Comparison of ENCODE assay signal across 7 cellular contexts in the genomic region with DNA sequence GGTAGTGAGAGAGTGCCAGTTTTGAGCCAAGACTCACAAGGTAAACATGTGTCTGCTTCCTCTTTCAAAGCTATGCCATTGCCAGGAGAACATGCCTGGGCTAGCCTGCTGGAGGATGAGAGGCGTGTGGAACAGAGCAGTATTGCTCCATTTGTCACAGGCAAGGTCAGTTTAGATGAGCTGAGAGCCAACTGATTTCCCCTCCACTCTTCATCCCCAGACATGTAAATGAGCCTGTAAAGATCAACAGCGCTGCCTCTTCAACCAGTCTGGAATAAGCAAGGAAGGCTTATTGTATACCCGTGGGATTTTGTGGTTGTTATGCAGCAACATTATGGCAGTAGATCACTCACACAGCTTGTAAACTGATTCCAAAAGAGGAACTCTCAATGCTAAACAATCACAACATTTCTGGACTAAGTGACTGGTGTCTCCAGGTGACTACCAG.
DNase-seq lines count a peak whose midpoint lies in the region; ATAC-seq and TF ChIP-seq lines count a peak whose summit lies in the region.

No MANE protein-coding gene starts in this region.

- peaks cover 4% of the 10 kb centered on the region for H3K9me3 Mint-ChIP-seq in nephron progenitor cell
- no peaks in the 10 kb centered on the region for H3K9me3 Mint-ChIP-seq in T-helper 2 cell treated with Interferon-gamma antibody and Interleukin-4, amounts not matched to agents 5 μg/mL and 100 μg/mL, for 36 hours

- peaks cover 68% of the 10 kb centered on the region for H3K4me1 Mint-ChIP-seq in nephron progenitor cell
- no peaks in the 10 kb centered on the region for H3K4me1 Mint-ChIP-seq in T-helper 2 cell treated with Interferon-gamma antibody and Interleukin-4, amounts not matched to agents 5 μg/mL and 100 μg/mL, for 36 hours (ENCODE audit: low read depth)

- H3K27ac Mint-ChIP-seq in nephron progenitor cell: peak overlapping the region; percentile 90
- no peak overlapping the region for H3K27ac Mint-ChIP-seq in T-helper 2 cell treated with Interferon-gamma antibody and Interleukin-4, amounts not matched to agents 5 μg/mL and 100 μg/mL, for 36 hours

- peaks cover 12% of the 10 kb centered on the region for H3K36me3 Mint-ChIP-seq in nephron progenitor cell (ENCODE audit: low read depth)
- no peaks in the 10 kb centered on the region for H3K36me3 Mint-ChIP-seq in T-helper 2 cell treated with Interferon-gamma antibody and Interleukin-4, amounts not matched to agents 5 μg/mL and 100 μg/mL, for 36 hours (ENCODE audit: low read depth)

- ATAC-seq in GM19043 (IDR thresholded peaks at IDR 0.05; ENCODE audit: low read depth, unreplicated experiment) (peak; percentile 72), HG03571 (IDR thresholded peaks at IDR 0.05; ENCODE audit: unreplicated experiment) (peak; percentile 59), SK-N-SH treated with all-trans-retinoic acid at 6 μM for 48 hours (peak; percentile 68), GM18517 (IDR thresholded peaks at IDR 0.05; ENCODE audit: unreplicated experiment) (no peak)

- no peak for TF ChIP-seq CTCF in nephron progenitor cell (IDR thresholded peaks at IDR 0.05)

- H3K27me3 Mint-ChIP-seq in nephron progenitor cell (ENCODE audit: low read depth, poor library complexity): peaks cover 4% of the 10 kb centered on the region
- H3K27me3 Mint-ChIP-seq in T-helper 2 cell treated with Interferon-gamma antibody and Interleukin-4, amounts not matched to agents 5 μg/mL and 100 μg/mL, for 36 hours (ENCODE audit: low read depth): peaks cover 31% of the 10 kb centered on the region

- H3K4me3 Mint-ChIP-seq in nephron progenitor cell: no peak overlapping the region
- no peak overlapping the region for H3K4me3 Mint-ChIP-seq in T-helper 2 cell treated with Interferon-gamma antibody and Interleukin-4, amounts not matched to agents 5 μg/mL and 100 μg/mL, for 36 hours

- DNase-seq in nephron progenitor cell: no peak
- DNase-seq in AML-193 (lab: John Stamatoyannopoulos, UW): no peak
- DNase-seq in T-helper 2 cell treated with Interferon-gamma antibody and Interleukin-4, amounts not matched to agents 5 μg/mL and 100 μg/mL, for 36 hours (ENCODE audit: low spot score): no peak

TF ChIP-seq in SK-N-SH treated with all-trans-retinoic acid at 6 μM for 48 hours, 23 proteins besides CTCF, POLR2A, EP300 and RAD21:
- TF ChIP-seq ESRRG (CRISPR knock-in tag; IDR thresholded peaks at IDR 0.05) (no peak), ISL1 (CRISPR knock-in tag; IDR thresholded peaks at IDR 0.05) (no peak), ZFP30 (CRISPR knock-in tag; IDR thresholded peaks at IDR 0.05) (no peak), OSR1 (CRISPR knock-in tag; IDR thresholded peaks at IDR 0.05) (peak; percentile 76; the same call in 1 of the 2 replicates), ZNF70 (CRISPR knock-in tag; IDR thresholded peaks at IDR 0.05) (no peak), RARB (CRISPR knock-in tag; IDR thresholded peaks at IDR 0.05) (0 out of 2 replicates have a peak, but pooled peaks have one; percentile 40), TCF4 (CRISPR knock-in tag; IDR thresholded peaks at IDR 0.05; ENCODE audit: borderline replicate concordance) (no peak), ARNTL (CRISPR knock-in tag; IDR thresholded peaks at IDR 0.05; ENCODE audit: borderline replicate concordance, low read depth) (no peak)
- TF ChIP-seq, protein P1, sequence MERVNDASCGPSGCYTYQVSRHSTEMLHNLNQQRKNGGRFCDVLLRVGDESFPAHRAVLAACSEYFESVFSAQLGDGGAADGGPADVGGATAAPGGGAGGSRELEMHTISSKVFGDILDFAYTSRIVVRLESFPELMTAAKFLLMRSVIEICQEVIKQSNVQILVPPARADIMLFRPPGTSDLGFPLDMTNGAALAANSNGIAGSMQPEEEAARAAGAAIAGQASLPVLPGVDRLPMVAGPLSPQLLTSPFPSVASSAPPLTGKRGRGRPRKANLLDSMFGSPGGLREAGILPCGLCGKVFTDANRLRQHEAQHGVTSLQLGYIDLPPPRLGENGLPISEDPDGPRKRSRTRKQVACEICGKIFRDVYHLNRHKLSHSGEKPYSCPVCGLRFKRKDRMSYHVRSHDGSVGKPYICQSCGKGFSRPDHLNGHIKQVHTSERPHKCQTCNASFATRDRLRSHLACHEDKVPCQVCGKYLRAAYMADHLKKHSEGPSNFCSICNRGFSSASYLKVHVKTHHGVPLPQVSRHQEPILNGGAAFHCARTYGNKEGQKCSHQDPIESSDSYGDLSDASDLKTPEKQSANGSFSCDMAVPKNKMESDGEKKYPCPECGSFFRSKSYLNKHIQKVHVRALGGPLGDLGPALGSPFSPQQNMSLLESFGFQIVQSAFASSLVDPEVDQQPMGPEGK (CRISPR knock-in tag; IDR thresholded peaks at IDR 0.05; ENCODE audit: borderline replicate concordance): no peak
